8 cellular contexts compared by ENCODE assay signal in genomic region chr12:57940915-57941164, GRCh38. TPM values are rescaled to one million over a fixed set of nuclear protein-coding genes. Genes with fewer than 3 reads are reported as not detected.
DNase-seq lines count a peak whose midpoint lies in the region; ATAC-seq and TF ChIP-seq lines count a peak whose summit lies in the region.

No MANE protein-coding gene starts in this region.

- H2AFZ ChIP-seq in fibroblast of lung (ENCODE audit: low read length): peak overlapping the region; percentile 100

- no peak for TF ChIP-seq POLR2A in sigmoid colon (IDR thresholded peaks at IDR 0.05)
- TF ChIP-seq POLR2A in GM18505 (IDR thresholded peaks at IDR 0.05; ENCODE audit: borderline replicate concordance, extremely low read depth, insufficient read depth, insufficient read length): no peak

- 0 to 5% methylated on average over 4 of the region's 4 CpGs for WGBS in sigmoid colon, 2 donors

- H3K9ac ChIP-seq in SK-N-MC (ENCODE audit: insufficient read length): peak overlapping the region; percentile 61
- peak overlapping the region; percentile 69 for H3K9ac ChIP-seq in fibroblast of lung (ENCODE audit: insufficient read depth, low read length)

- H3K79me2 ChIP-seq in fibroblast of lung (ENCODE audit: control insufficient read depth, insufficient read depth, low read length): no peaks in the 10 kb centered on the region

- DNase-seq in SK-N-MC (ENCODE audit: low read depth, low spot score): no peak
- no peak for DNase-seq in fibroblast of lung (ENCODE audit: low read depth in 2 of 2)
- no peak for DNase-seq in sigmoid colon
- no peak for DNase-seq in ureter (ENCODE audit: low spot score)

- intact Hi-C loops in sigmoid colon (cut with DNase I): no loop called here

- no peak for TF ChIP-seq EP300 in sigmoid colon (IDR thresholded peaks at IDR 0.05)

- TF ChIP-seq CTCF in GM12875 (IDR thresholded peaks at IDR 0.05; ENCODE audit: borderline replicate concordance, insufficient read depth, low read depth, low read length): no peak
- no peak for TF ChIP-seq CTCF in fibroblast of lung (conservative IDR thresholded peaks at IDR 0.05 in 1 of 2, IDR thresholded peaks at IDR 0.05 in 1 of 2; ENCODE audit: low read depth in 1 of 2, low read length in 2 of 2)
- TF ChIP-seq CTCF in sigmoid colon (IDR thresholded peaks at IDR 0.05): no peak

- H3K4me1 ChIP-seq in fibroblast of lung (ENCODE audit: control insufficient read depth, extremely low read depth, insufficient read depth, low read length) (peaks cover 4% of the 10 kb centered on the region), sigmoid colon (peaks cover 0 to 18% (median 13%) of the 10 kb centered on the region in 4 donors)

- no peaks in the 10 kb centered on the region for H4K20me1 ChIP-seq in fibroblast of lung (ENCODE audit: control insufficient read depth, extremely low read depth, insufficient read depth, low read length)

- H3K36me3 ChIP-seq in SK-N-MC (ENCODE audit: insufficient read depth, low read length) (no peaks in the 10 kb centered on the region), fibroblast of lung (ENCODE audit: control insufficient read depth, insufficient read depth, low read length) (no peaks in the 10 kb centered on the region), sigmoid colon (no peaks in the 10 kb centered on the region)

- peak overlapping the region; percentile 61 for H3K4me3 ChIP-seq in GM12875 (ENCODE audit: low read depth, low read length)
- H3K4me3 ChIP-seq in SK-N-MC: peak overlapping the region; percentile 90
- peak overlapping the region; percentile 63 to 77 (median 75) for H3K4me3 ChIP-seq in fibroblast of lung (replicated peaks in 1 of 4; ENCODE audit: control extremely low read depth in 1 of 4, insufficient read depth in 1 of 4, low read depth in 3 of 4, low read length in 4 of 4)
- peak overlapping the region; percentile 46 to 71 (median 64) for H3K4me3 ChIP-seq in sigmoid colon

- ATAC-seq in GM18505 (IDR thresholded peaks at IDR 0.05; ENCODE audit: unreplicated experiment) (no peak), HG03196 (IDR thresholded peaks at IDR 0.05; ENCODE audit: unreplicated experiment) (no peak), GM21390 (IDR thresholded peaks at IDR 0.05; ENCODE audit: unreplicated experiment) (no peak)

- H3K27ac ChIP-seq in SK-N-MC (no peak overlapping the region), fibroblast of lung (ENCODE audit: insufficient read depth, low read length) (peak overlapping the region; percentile 78), sigmoid colon (peak overlapping the region; percentile 83 to 88 (median 86))

- H3K9me3 ChIP-seq in SK-N-MC (ENCODE audit: low read depth, low read length): no peaks in the 10 kb centered on the region
- H3K9me3 ChIP-seq in fibroblast of lung (ENCODE audit: control insufficient read depth, insufficient read depth, low read depth, low read length): no peaks in the 10 kb centered on the region
- no peaks in the 10 kb centered on the region for H3K9me3 ChIP-seq in sigmoid colon

- H3K4me2 ChIP-seq in fibroblast of lung (ENCODE audit: extremely low read depth, insufficient read depth, low read length): peak overlapping the region; percentile 100

- H3K27me3 ChIP-seq in fibroblast of lung (ENCODE audit: control insufficient read depth, insufficient read depth, low read length): no peaks in the 10 kb centered on the region
- H3K27me3 ChIP-seq in sigmoid colon: no peaks in the 10 kb centered on the region

RNA-seq across cellular contexts. Expression of gene ATP23, which starts 0.5 kb away (rescaled TPM):
- total RNA-seq in fibroblast of lung (8.5 and 9.4 TPM in 2 replicates), sigmoid colon (10 to 100 TPM in 3 of 4 donors, 1 to 10 TPM in 1; 5.3 to 39.0 (median 13.2) TPM), ureter (8.5 TPM)
- polyA plus RNA-seq in fibroblast of lung (4.8 and 8.7 TPM in 2 replicates), sigmoid colon (10 to 100 TPM; 14.8 to 43.5 (median 25.8) TPM)
- polyA plus RNA-seq in fibroblast of lung (2012): 4.2 and 5.3 TPM in 2 replicates
- 7.6 TPM in 1 of 2 replicates, not detected in the other for polyA minus RNA-seq in fibroblast of lung (ENCODE audit: low replicate concordance)
